17 cellular contexts compared by ENCODE assay signal in genomic region chr16:10838611-10839270, GRCh38. TPM values are rescaled to one million over a fixed set of nuclear protein-coding genes. Genes with fewer than 3 reads are reported as not detected.
DNase-seq lines count a peak whose midpoint lies in the region; ATAC-seq and TF ChIP-seq lines count a peak whose summit lies in the region.
"Had no signal": no experiment of that assay in that cellular context is flagged by ENCODE, and none has a peak within 500 bp of the region (broad histone marks: within the 10 kb centered on the region; RNA-seq: fewer than 3 reads in every experiment).

No MANE protein-coding gene starts in this region.

- H2BK15ac ChIP-seq in H9 (ENCODE audit: low read depth, low read length) = no peak overlapping the region; the same call in 1 of the 2 replicates

- H3K9me3 ChIP-seq in H9 (ENCODE audit: control insufficient read depth, low read depth, low read length) (no peaks in the 10 kb centered on the region), spleen (peaks cover 0 to 4% (median 0%) of the 10 kb centered on the region in 8 donors)
- H3K9me3 ChIP-seq: HAP-1 had no signal

- no peak overlapping the region for H3K27ac ChIP-seq in H9 (ENCODE audit: insufficient read length, low read depth, low read length)
- H3K27ac ChIP-seq in spleen = no peak overlapping the region
- H3K27ac ChIP-seq: 22Rv1, BLaER1 had no signal

- no peak overlapping the region for H3K56ac ChIP-seq in H9 (ENCODE audit: insufficient read length, low read depth, low read length)

- peaks cover 11 to 19% of the 10 kb centered on the region in 2 experiments for H3K4me1 Mint-ChIP-seq in H9
- peaks cover 12 to 30% of the 10 kb centered on the region in 2 donors for H3K4me1 Mint-ChIP-seq in natural killer cell treated with Interleukin-12 subunit alpha and Interleukin-12 subunit beta and Interleukin-15 and Interleukin-18, amount 100 ng/mL, for 72 hours (ENCODE audit: low read depth in 2 of 2)

- no peak overlapping the region for H3K4ac ChIP-seq in H9 (ENCODE audit: low read depth, low read length)

- H3K23ac ChIP-seq in H9 (ENCODE audit: insufficient read length, low read depth, low read length) = no peak overlapping the region

- H3K9me3 Mint-ChIP-seq in H9 = peaks cover 0 to 3% of the 10 kb centered on the region in 2 experiments; a peak in 1 of 5 replicates
- H3K9me3 Mint-ChIP-seq in natural killer cell treated with Interleukin-12 subunit alpha and Interleukin-12 subunit beta and Interleukin-15 and Interleukin-18, amount 100 ng/mL, for 72 hours = no peaks in the 10 kb centered on the region

- H3K79me1 ChIP-seq in H9 (ENCODE audit: insufficient read depth, low read depth, low read length, poor library complexity, severe bottlenecking) = no peaks in the 10 kb centered on the region

- H3K36me3 ChIP-seq in spleen = no peaks in the 10 kb centered on the region
- H3K36me3 ChIP-seq: BLaER1, HAP-1 had no signal

- H3K9ac ChIP-seq in H9 (ENCODE audit: extremely low read depth, insufficient read length, low read length) = no peak overlapping the region
- H3K9ac ChIP-seq: BLaER1 had no signal

- H3K27me3 Mint-ChIP-seq in H9 (ENCODE audit: low read depth) = peaks cover 9% of the 10 kb centered on the region
- H3K27me3 Mint-ChIP-seq in natural killer cell treated with Interleukin-12 subunit alpha and Interleukin-12 subunit beta and Interleukin-15 and Interleukin-18, amount 100 ng/mL, for 72 hours = peaks cover 7 to 17% of the 10 kb centered on the region in 2 donors

- no peak for TF ChIP-seq POLR2A in spleen (IDR thresholded peaks at IDR 0.05)

- no peaks in the 10 kb centered on the region for H3K79me2 ChIP-seq in H9 (ENCODE audit: insufficient read depth, low read length)

- no peak overlapping the region for H2BK5ac ChIP-seq in H9 (ENCODE audit: insufficient read length, low read length)

- no peaks in the 10 kb centered on the region for H3K36me3 Mint-ChIP-seq in H9 (ENCODE audit: insufficient read depth in 1 of 3, low read depth in 3 of 3)
- no peaks in the 10 kb centered on the region for H3K36me3 Mint-ChIP-seq in natural killer cell treated with Interleukin-12 subunit alpha and Interleukin-12 subunit beta and Interleukin-15 and Interleukin-18, amount 100 ng/mL, for 72 hours

- H4K8ac ChIP-seq in H9 (replicated peaks; ENCODE audit: insufficient read length, low read depth, low read length) = no peak overlapping the region

- no peak overlapping the region for H2AK5ac ChIP-seq in H9 (ENCODE audit: insufficient read length, low read length)

- H2AFZ ChIP-seq in H9 (ENCODE audit: low read length) = no peak overlapping the region

- peak overlapping the region; percentile 40 for H3K18ac ChIP-seq in H9 (ENCODE audit: insufficient read length, low read depth, low read length)

- peaks cover 3% of the 10 kb centered on the region for H3K23me2 ChIP-seq in H9 (ENCODE audit: insufficient read length, low read depth, low read length, poor library complexity, severe bottlenecking)

- H3K4me1 ChIP-seq in H9 (ENCODE audit: insufficient read depth, low read length) = no peaks in the 10 kb centered on the region
- peaks cover 4 to 16% (median 14%) of the 10 kb centered on the region in 6 donors for H3K4me1 ChIP-seq in spleen
- H3K4me1 ChIP-seq: HAP-1 had no signal

- H4K20me1 ChIP-seq in H9 (ENCODE audit: control insufficient read depth, insufficient read depth, insufficient read length) = no peaks in the 10 kb centered on the region
- H4K20me1 ChIP-seq: BLaER1 had no signal

- no peak overlapping the region for H4K91ac ChIP-seq in H9 (ENCODE audit: insufficient read length, low read depth, low read length)

- DNase-seq in activated effector memory CD4-positive, alpha-beta T cell treated with anti-CD3 and anti-CD28 coated beads, Interleukin-2, amount 50 U/mL, for 16 hours = peak; percentile 50
- DNase-seq in activated effector memory CD4-positive, alpha-beta T cell treated with Interleukin-2 at 50 U/mL for 16 hours = no peak
- no peak for DNase-seq in H9
- peak; percentile 26 for DNase-seq in epithelial cell of esophagus (ENCODE audit: low read depth)
- DNase-seq in spleen = peak; percentile 55
- DNase-seq in effector CD8-positive, alpha-beta T cell (lab: John Stamatoyannopoulos, UW) = no peak
- no peak for DNase-seq in natural killer cell treated with Interleukin-12 subunit alpha and Interleukin-12 subunit beta and Interleukin-15 and Interleukin-18, amount 100 ng/mL, for 72 hours (ENCODE audit: low spot score)
- DNase-seq: Calu3, DMS 273 treated with DMSO at 0.1 percent for 48 hours, GOT3 had no signal

- no peak for TF ChIP-seq CTCF in H9 (conservative IDR thresholded peaks at IDR 0.05)
- no peak for TF ChIP-seq CTCF in epithelial cell of esophagus (IDR thresholded peaks at IDR 0.05; ENCODE audit: insufficient read depth, low read depth, low read length, missing control alignments)
- TF ChIP-seq CTCF in spleen (IDR thresholded peaks at IDR 0.05 in 8 of 11, conservative IDR thresholded peaks at IDR 0.05 in 3 of 11) = no peak

- H4K5ac ChIP-seq in H9 (ENCODE audit: insufficient read length, low read depth, low read length) = no peak overlapping the region

- H3K27me3 ChIP-seq in H9 (ENCODE audit: insufficient read depth, low read length) (no peaks in the 10 kb centered on the region), spleen (replicated peaks in 1 of 7) (no peaks in the 10 kb centered on the region)
- H3K27me3 ChIP-seq: BLaER1 had no signal

- intact Hi-C loops in spleen (cut with DNase I; ENCODE audit: low total_unique reads) = no loop called here

- H3K14ac ChIP-seq in H9 (ENCODE audit: insufficient read depth, low read length) = no peak overlapping the region

- H3K4me2 ChIP-seq in H9 (ENCODE audit: insufficient read depth, insufficient read length, low read length) = no peak overlapping the region
- H3K4me2 ChIP-seq: BLaER1 had no signal

- no peak overlapping the region for H2BK120ac ChIP-seq in H9 (ENCODE audit: low read depth, low read length, poor library complexity, severe bottlenecking)

- no peak overlapping the region for H3T11ph ChIP-seq in H9 (ENCODE audit: low read length)

- no peak overlapping the region for H3K27ac Mint-ChIP-seq in H9
- H3K27ac Mint-ChIP-seq in natural killer cell treated with Interleukin-12 subunit alpha and Interleukin-12 subunit beta and Interleukin-15 and Interleukin-18, amount 100 ng/mL, for 72 hours = no peak overlapping the region

- ATAC-seq in GM19397 (IDR thresholded peaks at IDR 0.05; ENCODE audit: unreplicated experiment) = no peak
- ATAC-seq in natural killer cell treated with Interleukin-12 subunit alpha and Interleukin-12 subunit beta and Interleukin-15 and Interleukin-18, amount 100 ng/mL, for 72 hours = no peak
- ATAC-seq: HepG2 had no signal

- no peak overlapping the region for H2BK12ac ChIP-seq in H9 (ENCODE audit: insufficient read length, low read depth, low read length)

- no peak overlapping the region for H3K4me3 Mint-ChIP-seq in H9
- no peak overlapping the region for H3K4me3 Mint-ChIP-seq in natural killer cell treated with Interleukin-12 subunit alpha and Interleukin-12 subunit beta and Interleukin-15 and Interleukin-18, amount 100 ng/mL, for 72 hours

- WGBS in H9 (ENCODE audit: extremely low coverage, insufficient read length, low lambda C conversion rate) = no CpG with 5 or more reads among the region's 10 CpGs
- WGBS in spleen, 5 donors = 89 to 95% (median 91%) methylated on average over 10 of the region's 10 CpGs

- H3K4me3 ChIP-seq in epithelial cell of esophagus (ENCODE audit: low read length) (no peak overlapping the region), spleen (no peak overlapping the region)
- H3K4me3 ChIP-seq: BLaER1, HAP-1 had no signal

- no peak overlapping the region for H2BK20ac ChIP-seq in H9 (ENCODE audit: low read depth, low read length, poor library complexity, severe bottlenecking)

RNA-seq across cellular contexts. Expression of gene TVP23A, which starts 20.1 kb away (rescaled TPM):
- 3.0 and 3.1 TPM in 2 replicates for total RNA-seq in H9 (2021)
- total RNA-seq in spleen = 1 to 10 TPM in 3 of 7 donors, under 1 TPM in 3, not detected in 1; 0.42 to 2.2 (median 1.2) TPM
- 1 to 10 TPM in 1 of 3 donors, under 1 TPM in 2; 0.29 to 1.1 (median 0.72) TPM for polyA plus RNA-seq in spleen
- under 1 TPM in 1 of 2 donors, not detected in 1; 0.50 TPM for total RNA-seq in natural killer cell treated with Interleukin-12 subunit alpha and Interleukin-12 subunit beta and Interleukin-15 and Interleukin-18, amount 100 ng/mL, for 72 hours
- total RNA-seq: A673, Daoy, HepG2 had no signal
- polyA plus RNA-seq: HepG2 had no signal

RNA-seq across cellular contexts. Expression of gene CIITA, which starts 38.3 kb away (rescaled TPM):
- total RNA-seq in H9 (2021) (not detected in 2 replicates), spleen (100 to 1,000 TPM in 6 of 7 donors, 10 to 100 TPM in 1; 88.0 to 179 (median 143) TPM)
- polyA plus RNA-seq in spleen = 10 to 100 TPM; 67.0 to 93.6 (median 81.8) TPM
- total RNA-seq in natural killer cell treated with Interleukin-12 subunit alpha and Interleukin-12 subunit beta and Interleukin-15 and Interleukin-18, amount 100 ng/mL, for 72 hours = 100 to 1,000 TPM in 1 of 2 donors, 10 to 100 TPM in 1; 13.3 to 104 TPM
- total RNA-seq: A673, Daoy had no signal

Comparison
In these comparisons a context has a peak if more than half of its experiments do, and no peak if none do; other contexts are left out.
1. DNase-seq: peak in activated effector memory CD4-positive, alpha-beta T cell treated with anti-CD3 and anti-CD28 coated beads, Interleukin-2, amount 50 U/mL, for 16 hours (single experiment), epithelial cell of esophagus (single experiment) and spleen (single experiment); none in activated effector memory CD4-positive, alpha-beta T cell treated with Interleukin-2 at 50 U/mL for 16 hours (single experiment), H9 (single experiment), effector CD8-positive, alpha-beta T cell (single experiment) and natural killer cell treated with Interleukin-12 subunit alpha and Interleukin-12 subunit beta and Interleukin-15 and Interleukin-18, amount 100 ng/mL, for 72 hours (single experiment).
2. RNA of gene CIITA, which starts 38.3 kb away (total RNA-seq): 88.0 to 179 TPM in spleen and 13.3 to 104 TPM in natural killer cell treated with Interleukin-12 subunit alpha and Interleukin-12 subunit beta and Interleukin-15 and Interleukin-18, amount 100 ng/mL, for 72 hours; not detected in H9; every median in the first group is over 10 times any median in the second.